8 cellular contexts compared by ENCODE assay signal in genomic region chr13:60398438-60398891, GRCh38. TPM values are rescaled to one million over a fixed set of nuclear protein-coding genes. Genes with fewer than 3 reads are reported as not detected.
DNase-seq lines count a peak whose midpoint lies in the region; ATAC-seq and TF ChIP-seq lines count a peak whose summit lies in the region.

No MANE protein-coding gene starts in this region.

- intact Hi-C loops in lower lobe of right lung (cut with DNase I) (no loop called here), sciatic nerve (cut with DNase I) (no loop called here)

- no peaks in the 10 kb centered on the region for H3K36me3 ChIP-seq in lower lobe of right lung
- no peaks in the 10 kb centered on the region for H3K36me3 ChIP-seq in upper lobe of left lung

- H3K4me3 ChIP-seq in astrocyte of the spinal cord (ENCODE audit: low read depth, low read length) (peak overlapping the region; percentile 74), lower lobe of right lung (peak overlapping the region; percentile 72), upper lobe of left lung (peak overlapping the region; percentile 16 to 84 (median 78))

- ATAC-seq in lower lobe of right lung (no peak), upper lobe of left lung (ENCODE audit: low FRiP score in 2 of 2) (no peak), sciatic nerve (no peak)

- no peaks in the 10 kb centered on the region for H3K27me3 ChIP-seq in lower lobe of right lung (ENCODE audit: low read depth)
- H3K27me3 ChIP-seq in upper lobe of left lung = no peaks in the 10 kb centered on the region

- no peaks in the 10 kb centered on the region for H3K36me3 Mint-ChIP-seq in activated naive CD4-positive, alpha-beta T cell treated with anti-CD3 and anti-CD28 coated beads, Interleukin-2, amount 50 U/mL, for 24 hours

- no peaks in the 10 kb centered on the region for H3K27me3 Mint-ChIP-seq in activated naive CD4-positive, alpha-beta T cell treated with anti-CD3 and anti-CD28 coated beads, Interleukin-2, amount 50 U/mL, for 24 hours

- H3K27ac Mint-ChIP-seq in activated naive CD4-positive, alpha-beta T cell treated with anti-CD3 and anti-CD28 coated beads, Interleukin-2, amount 50 U/mL, for 24 hours = peak overlapping the region; percentile 98

- TF ChIP-seq EP300 in upper lobe of left lung (IDR thresholded peaks at IDR 0.05) = no peak

- 50 to 54% methylated on average over 6 of the region's 6 CpGs for WGBS in upper lobe of left lung, 2 donors

- no peaks in the 10 kb centered on the region for H3K9me3 Mint-ChIP-seq in activated naive CD4-positive, alpha-beta T cell treated with anti-CD3 and anti-CD28 coated beads, Interleukin-2, amount 50 U/mL, for 24 hours

- H3K4me3 Mint-ChIP-seq in activated naive CD4-positive, alpha-beta T cell treated with anti-CD3 and anti-CD28 coated beads, Interleukin-2, amount 50 U/mL, for 24 hours = peak overlapping the region; percentile 94

- in situ Hi-C loops in astrocyte of the spinal cord (cut with HindIII; ENCODE audit: low sequenced_read_pairs) = no loop called here

- TF ChIP-seq CTCF in astrocyte of the spinal cord (IDR thresholded peaks at IDR 0.05; ENCODE audit: low read depth, low read length) = no peak
- TF ChIP-seq CTCF in lower lobe of right lung (IDR thresholded peaks at IDR 0.05) = no peak
- no peak for TF ChIP-seq CTCF in upper lobe of left lung (IDR thresholded peaks at IDR 0.05)

- H3K27ac ChIP-seq in lower lobe of right lung (peak overlapping the region; percentile 95), upper lobe of left lung (peak overlapping the region; percentile 92 to 99 (median 98))

- no peak for DNase-seq in activated naive CD4-positive, alpha-beta T cell treated with Interleukin-2 at 50 U/mL for 16 hours
- no peak for DNase-seq in astrocyte of the spinal cord (ENCODE audit: low read depth, low spot score)
- no peak for DNase-seq in lower lobe of right lung
- DNase-seq in upper lobe of left lung = no peak
- no peak for DNase-seq in sciatic nerve (ENCODE audit: low spot score)
- DNase-seq in cerebellar cortex (ENCODE audit: low spot score) = no peak
- no peak for DNase-seq in A172 (ENCODE audit: low spot score)

- peaks cover 57% of the 10 kb centered on the region for H3K4me1 Mint-ChIP-seq in activated naive CD4-positive, alpha-beta T cell treated with anti-CD3 and anti-CD28 coated beads, Interleukin-2, amount 50 U/mL, for 24 hours

- TF ChIP-seq POLR2A in upper lobe of left lung (IDR thresholded peaks at IDR 0.05) = no peak

- no peaks in the 10 kb centered on the region for H3K9me3 ChIP-seq in lower lobe of right lung
- no peaks in the 10 kb centered on the region for H3K9me3 ChIP-seq in upper lobe of left lung

- peaks cover 25% of the 10 kb centered on the region for H3K4me1 ChIP-seq in lower lobe of right lung
- H3K4me1 ChIP-seq in upper lobe of left lung = peaks cover 14 to 20% (median 18%) of the 10 kb centered on the region in 4 donors

RNA-seq across cellular contexts. Expression of gene TDRD3, which starts 1.4 kb away (rescaled TPM):
- 27.0 TPM for total RNA-seq in lower lobe of right lung
- total RNA-seq in upper lobe of left lung = 10 to 100 TPM; 16.0 to 56.4 (median 25.8) TPM
- total RNA-seq in sciatic nerve = 55.7 TPM
- total RNA-seq in A172 (2014; rRNA removed; shearing (Covaris generic)) = 10.7 and 15.5 TPM in 2 replicates
